15 cellular contexts compared by ENCODE assay signal in genomic region chr7:100684534-100685042, GRCh38. TPM values are rescaled to one million over a fixed set of nuclear protein-coding genes. Genes with fewer than 3 reads are reported as not detected.
"Had no signal": no experiment of that assay in that cellular context is flagged by ENCODE, and none has a peak within 500 bp of the region (broad histone marks: within the 10 kb centered on the region; RNA-seq: fewer than 3 reads in every experiment).

No MANE protein-coding gene starts in this region.

- H3K27me3 ChIP-seq: cardiac muscle cell, dorsolateral prefrontal cortex, pancreas, upper lobe of left lung had no signal

- H3K9me3 ChIP-seq: pancreas, upper lobe of left lung had no signal

- ATAC-seq: pancreas; stimulated activated naive CD8-positive, alpha-beta T cell treated with anti-CD3 and anti-CD28 coated beads, Interleukin-15, amount 100 ng/mL, for 72 hours had no signal

- H3K4me3 ChIP-seq: cardiac muscle cell, dorsolateral prefrontal cortex, pancreas, upper lobe of left lung had no signal

- H3K27ac ChIP-seq: cardiac muscle cell, dorsolateral prefrontal cortex, pancreas, upper lobe of left lung had no signal

- DNase-seq: activated CD4-positive, CD25-positive, alpha-beta regulatory T cell treated with anti-CD3 and anti-CD28 coated beads, Interleukin-2, amount 50 U/mL, for 72 hours; activated effector memory CD4-positive, alpha-beta T cell treated with Interleukin-2 at 50 U/mL for 16 hours; activated naive CD4-positive, alpha-beta T cell treated with anti-CD3 and anti-CD28 coated beads, Interleukin-2, amount 50 U/mL, for 16 hours; activated T-cell treated with anti-CD3 and anti-CD28 coated beads, Interleukin-2, amount 50 U/mL, for 24 hours; dorsolateral prefrontal cortex; endodermal cell; mammary epithelial cell; stimulated activated CD4-positive, alpha-beta T cell treated with anti-CD3 and anti-CD28 coated beads, Interleukin-1b, Interleukin-23, amount 100 ng/mL, for 48 hours; stimulated activated naive CD8-positive, alpha-beta T cell treated with anti-CD3 and anti-CD28 coated beads, Interleukin-15, amount 100 ng/mL, for 72 hours had no signal

- FAIRE-seq: frontal cortex, pancreas had no signal

- H3K4me1 ChIP-seq: pancreas had no signal

RNA-seq across cellular contexts. Expression of gene ACTL6B, which starts 28.3 kb away (rescaled TPM):
- total RNA-seq: cardiac muscle cell, endodermal cell, epithelial cell of proximal tubule, mammary epithelial cell, upper lobe of left lung had no signal
- polyA plus RNA-seq: cardiac muscle cell, mammary epithelial cell had no signal

RNA-seq across cellular contexts. Expression of gene EPO, which starts 35.7 kb away (rescaled TPM):
- total RNA-seq: cardiac muscle cell, epithelial cell of proximal tubule, frontal cortex, mammary epithelial cell, temporal lobe had no signal
- polyA plus RNA-seq: mammary epithelial cell had no signal
